Comparison of ENCODE assay signal across 1 cellular context in the genomic region with DNA sequence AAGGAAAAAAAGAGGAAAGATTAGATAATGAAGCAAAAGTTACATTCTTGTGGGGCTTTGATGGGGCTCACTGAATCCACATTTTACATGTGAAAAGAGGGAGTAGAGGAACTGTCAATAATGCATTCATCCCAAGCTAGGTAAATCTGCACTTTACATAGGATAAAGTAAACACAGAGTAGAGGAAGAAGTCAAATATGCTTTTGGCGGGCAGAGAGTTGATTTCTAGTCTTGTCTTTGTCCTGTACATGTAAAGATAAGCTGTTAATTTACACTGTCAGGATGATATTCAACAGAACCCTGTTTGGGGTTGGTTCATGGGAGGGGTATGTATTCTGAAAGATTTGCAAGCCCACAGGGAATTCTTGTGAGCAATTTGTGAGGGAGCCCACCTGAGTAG.
TF ChIP-seq lines count a peak whose summit lies in the region.

No MANE protein-coding gene starts in this region.

TF ChIP-seq in H1, 55 proteins besides CTCF, POLR2A, EP300 and RAD21:
- TF ChIP-seq RNF2 (IDR thresholded peaks at IDR 0.05; ENCODE audit: borderline replicate concordance, low read depth, low read length, missing control alignments, poor library complexity, severe bottlenecking) (no peak), FOSL1 (IDR thresholded peaks at IDR 0.05; ENCODE audit: insufficient read depth, low read depth, low read length) (no peak), BRCA1 (IDR thresholded peaks at IDR 0.05; ENCODE audit: low read depth, low read length) (no peak), SIRT6 (IDR thresholded peaks at IDR 0.05; ENCODE audit: low read length) (no peak), CEBPB (IDR thresholded peaks at IDR 0.05; ENCODE audit: low read depth, low read length) (no peak), MAFK (IDR thresholded peaks at IDR 0.05; ENCODE audit: low read depth, low read length) (no peak), SUZ12 (IDR thresholded peaks at IDR 0.05; ENCODE audit: low read length) (no peak)
